ENCODE assay signal across 1 cellular context in genomic region chr12:6443361-6443983, GRCh38.
TF ChIP-seq lines count a peak whose summit lies in the region.

No MANE protein-coding gene starts in this region.

TF ChIP-seq in HepG2, 621 proteins besides CTCF, POLR2A, EP300 and RAD21:
- TF ChIP-seq ZFP36L2 (CRISPR knock-in tag; IDR thresholded peaks at IDR 0.05) (no peak), ZNF121 (CRISPR knock-in tag; IDR thresholded peaks at IDR 0.05) (no peak), TRIM24 (CRISPR knock-in tag; IDR thresholded peaks at IDR 0.05) (no peak), KMT2A (CRISPR knock-in tag; IDR thresholded peaks at IDR 0.05) (no peak), ZSCAN29 (CRISPR knock-in tag; conservative IDR thresholded peaks at IDR 0.05) (no peak), ZNF629 (CRISPR knock-in tag; conservative IDR thresholded peaks at IDR 0.05) (no peak), SNAPC4 (CRISPR knock-in tag; IDR thresholded peaks at IDR 0.05) (no peak), ZNF670 (CRISPR knock-in tag; IDR thresholded peaks at IDR 0.05; ENCODE audit: borderline replicate concordance) (no peak), ZNF260 (CRISPR knock-in tag; IDR thresholded peaks at IDR 0.05; ENCODE audit: borderline replicate concordance, low read depth) (no peak), ZNF446 (CRISPR knock-in tag; IDR thresholded peaks at IDR 0.05) (no peak), ZNF224 (CRISPR knock-in tag; IDR thresholded peaks at IDR 0.05) (no peak), PLRG1 (conservative IDR thresholded peaks at IDR 0.05) (no peak), SETDB1 (CRISPR knock-in tag; IDR thresholded peaks at IDR 0.05; ENCODE audit: borderline replicate concordance) (no peak)
- TF ChIP-seq, protein P1, sequence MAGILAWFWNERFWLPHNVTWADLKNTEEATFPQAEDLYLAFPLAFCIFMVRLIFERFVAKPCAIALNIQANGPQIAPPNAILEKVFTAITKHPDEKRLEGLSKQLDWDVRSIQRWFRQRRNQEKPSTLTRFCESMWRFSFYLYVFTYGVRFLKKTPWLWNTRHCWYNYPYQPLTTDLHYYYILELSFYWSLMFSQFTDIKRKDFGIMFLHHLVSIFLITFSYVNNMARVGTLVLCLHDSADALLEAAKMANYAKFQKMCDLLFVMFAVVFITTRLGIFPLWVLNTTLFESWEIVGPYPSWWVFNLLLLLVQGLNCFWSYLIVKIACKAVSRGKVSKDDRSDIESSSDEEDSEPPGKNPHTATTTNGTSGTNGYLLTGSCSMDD (CRISPR knock-in tag; IDR thresholded peaks at IDR 0.05): no peak
